9 cellular contexts compared by ENCODE assay signal in the genomic region with DNA sequence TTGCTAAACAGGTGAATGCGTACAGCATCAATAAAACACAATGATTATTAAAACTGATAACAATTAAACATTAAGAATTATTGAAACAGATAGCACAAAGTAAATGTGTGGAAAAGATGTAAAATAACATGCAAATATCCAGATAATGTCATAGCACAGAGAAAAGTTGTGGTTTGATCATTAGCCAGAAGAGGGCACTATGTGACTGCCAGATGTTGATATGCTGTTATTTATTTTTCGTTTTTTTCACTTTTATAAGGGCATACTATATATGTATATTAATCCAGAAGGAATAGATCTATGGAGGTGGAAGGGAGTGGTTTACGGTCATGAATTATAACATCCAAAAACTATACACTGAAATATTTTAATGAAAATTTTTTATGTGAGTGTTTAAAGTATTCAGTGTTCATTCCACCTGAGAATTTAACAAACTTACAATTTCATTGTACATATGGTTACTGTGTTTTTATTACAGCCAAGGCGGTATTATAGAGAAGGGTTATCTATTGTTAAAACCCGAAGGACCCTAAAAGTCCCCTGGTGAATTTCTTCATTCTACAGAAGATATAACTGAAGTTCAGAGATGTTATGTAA.
A peak's percentile ranks its signal among the peaks of the same experiment; 100 is the strongest.
DNase-seq lines count a peak whose midpoint lies in the region; ATAC-seq, FAIRE-seq and TF ChIP-seq lines count a peak whose summit lies in the region.
"Had no signal": no experiment of that assay in that cellular context is flagged by ENCODE, and none has a peak within 500 bp of the region (broad histone marks: within the 10 kb centered on the region; RNA-seq: fewer than 3 reads in every experiment).

No MANE protein-coding gene starts in this region.

- no peaks in the 10 kb centered on the region for H3K27me3 ChIP-seq in HepG2 (ENCODE audit: control insufficient read depth in 1 of 2, insufficient read depth in 2 of 2, low read length in 2 of 2)

- peak; percentile 35; the same call in 2 of the 3 replicates for ATAC-seq in HepG2
- ATAC-seq in HG02759 (IDR thresholded peaks at IDR 0.05; ENCODE audit: unreplicated experiment): no peak

- H3K4me3 ChIP-seq in HepG2 (replicated peaks in 1 of 3; ENCODE audit: insufficient read depth in 1 of 3, low read depth in 2 of 3, low read length in 3 of 3): no peak overlapping the region

- H3K4me1 ChIP-seq in HepG2 (ENCODE audit: insufficient read depth, low read length): no peaks in the 10 kb centered on the region

- in situ Hi-C loops in HepG2 (cut with HindIII; ENCODE audit: extremely low pct_ligation_motif_present, low pct_unique_long_range_greater_than_20kb): loop anchor here (5.0 to 10.0 kb wide), 2 partner anchors 306 to 418 kb away; no protein-coding TSS in a partner anchor

- H4K20me1 ChIP-seq in HepG2 (ENCODE audit: insufficient read depth, low read length): no peaks in the 10 kb centered on the region

- CTCF ChIA-PET in HepG2 (lab: Yijun Ruan, JAX; ENCODE audit: low intra/inter-chr PET ratio, low total read pairs): interaction anchor here (2.2 to 2.3 kb wide), 2 partner anchors 272 to 308 kb away, joined by 22 to 31 read pairs; no protein-coding TSS in a partner anchor

- FAIRE-seq in HepG2 (lab: Jason Lieb, UNC): peak; percentile 40

- H3K36me3 ChIP-seq in HepG2 (replicated peaks in 1 of 2; ENCODE audit: control insufficient read depth in 1 of 2, insufficient read depth in 2 of 2, low read length in 2 of 2): no peaks in the 10 kb centered on the region

- intact Hi-C loops in HepG2 (cut with micrococcal nuclease; ENCODE audit: unreplicated experiment): loop anchor here (1.0 to 10.0 kb wide), 4 partner anchors 273 to 992 kb away; no protein-coding TSS in a partner anchor

- no peak for TF ChIP-seq RAD21 in HepG2 (CRISPR knock-in tag; IDR thresholded peaks at IDR 0.05)

- WGBS in HepG2 (ENCODE audit: low lambda C conversion rate): 8% methylated on average over 5 of the region's 5 CpGs

- no peak overlapping the region for H3K4me2 ChIP-seq in HepG2 (ENCODE audit: low read depth, low read length)

- POLR2A ChIA-PET in HepG2 (lab: Yijun Ruan, JAX): no interaction called here

- DNase-seq in EL (peak; percentile 28), LHCN-M2 (ENCODE audit: low read depth) (peak; percentile 34), astrocyte of the hippocampus (ENCODE audit: low read depth, low spot score) (peak; percentile 61), HepG2 (ENCODE audit: low spot score) (peak; percentile 5), DMS79 treated with DMSO at 0.1 percent for 48 hours (lab: John Stamatoyannopoulos, UW) (no peak)
- DNase-seq in central memory CD4-positive, alpha-beta T cell: no peak

- BruUV-seq in HepG2 (replicated peaks; lab: Mats Ljungman, UMichigan): no TSS peak

- TF ChIP-seq POLR2A in HepG2 (IDR thresholded peaks at IDR 0.05; ENCODE audit: insufficient read depth in 1 of 2, low read depth in 2 of 2, low read length in 2 of 2): no peak

- TF ChIP-seq CTCF in 22Rv1 (IDR thresholded peaks at IDR 0.05) (peak; percentile 81), HepG2 (CRISPR knock-in tag; IDR thresholded peaks at IDR 0.05) (peak; percentile 66)

- TF ChIP-seq EP300 in HepG2 (IDR thresholded peaks at IDR 0.05; ENCODE audit: low read depth in 2 of 2, low read length in 2 of 2) (no peak), HepG2 (CRISPR knock-in tag; IDR thresholded peaks at IDR 0.05; ENCODE audit: borderline replicate concordance) (no peak)

- H3K9me3 ChIP-seq in HepG2 (ENCODE audit: low read length): no peaks in the 10 kb centered on the region

- H3K27ac ChIP-seq in 22Rv1 (no peak overlapping the region), HepG2 (ENCODE audit: extremely low read length, insufficient read depth, low read length) (no peak overlapping the region)
- H3K27ac ChIP-seq: epithelial cell of prostate had no signal

- no peak overlapping the region for H2AFZ ChIP-seq in HepG2 (ENCODE audit: low read length)

- no peak overlapping the region for H3K9ac ChIP-seq in HepG2 (ENCODE audit: insufficient read depth, low read depth, low read length)

- no peaks in the 10 kb centered on the region for H3K79me2 ChIP-seq in HepG2 (ENCODE audit: insufficient read depth, low read length)

TF ChIP-seq in HepG2, 621 proteins besides CTCF, POLR2A, EP300 and RAD21:
- TF ChIP-seq ZBTB26 (CRISPR knock-in tag; IDR thresholded peaks at IDR 0.05; ENCODE audit: borderline replicate concordance) (no peak), ZC3H13 (CRISPR knock-in tag; IDR thresholded peaks at IDR 0.05) (no peak), ZNF678 (CRISPR knock-in tag; IDR thresholded peaks at IDR 0.05) (no peak), ZNF563 (CRISPR knock-in tag; IDR thresholded peaks at IDR 0.05) (no peak), NR0B2 (CRISPR knock-in tag; IDR thresholded peaks at IDR 0.05) (no peak), SMC3 (IDR thresholded peaks at IDR 0.05; ENCODE audit: low read length) (peak; percentile 67), STAG1 (CRISPR knock-in tag; IDR thresholded peaks at IDR 0.05) (peak; percentile 75), ZNF362 (CRISPR knock-in tag; IDR thresholded peaks at IDR 0.05; ENCODE audit: borderline replicate concordance) (0 out of 2 replicates have a peak, but pooled peaks have one; percentile 25), MTA1 (CRISPR knock-in tag; IDR thresholded peaks at IDR 0.05; ENCODE audit: borderline replicate concordance) (no peak), KAT7 (CRISPR knock-in tag; IDR thresholded peaks at IDR 0.05; ENCODE audit: borderline replicate concordance) (no peak)
- TF ChIP-seq, protein P1, sequence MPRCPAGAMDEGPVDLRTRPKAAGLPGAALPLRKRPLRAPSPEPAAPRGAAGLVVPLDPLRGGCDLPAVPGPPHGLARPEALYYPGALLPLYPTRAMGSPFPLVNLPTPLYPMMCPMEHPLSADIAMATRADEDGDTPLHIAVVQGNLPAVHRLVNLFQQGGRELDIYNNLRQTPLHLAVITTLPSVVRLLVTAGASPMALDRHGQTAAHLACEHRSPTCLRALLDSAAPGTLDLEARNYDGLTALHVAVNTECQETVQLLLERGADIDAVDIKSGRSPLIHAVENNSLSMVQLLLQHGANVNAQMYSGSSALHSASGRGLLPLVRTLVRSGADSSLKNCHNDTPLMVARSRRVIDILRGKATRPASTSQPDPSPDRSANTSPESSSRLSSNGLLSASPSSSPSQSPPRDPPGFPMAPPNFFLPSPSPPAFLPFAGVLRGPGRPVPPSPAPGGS (CRISPR knock-in tag; IDR thresholded peaks at IDR 0.05): no peak
- TF ChIP-seq, protein P2, sequence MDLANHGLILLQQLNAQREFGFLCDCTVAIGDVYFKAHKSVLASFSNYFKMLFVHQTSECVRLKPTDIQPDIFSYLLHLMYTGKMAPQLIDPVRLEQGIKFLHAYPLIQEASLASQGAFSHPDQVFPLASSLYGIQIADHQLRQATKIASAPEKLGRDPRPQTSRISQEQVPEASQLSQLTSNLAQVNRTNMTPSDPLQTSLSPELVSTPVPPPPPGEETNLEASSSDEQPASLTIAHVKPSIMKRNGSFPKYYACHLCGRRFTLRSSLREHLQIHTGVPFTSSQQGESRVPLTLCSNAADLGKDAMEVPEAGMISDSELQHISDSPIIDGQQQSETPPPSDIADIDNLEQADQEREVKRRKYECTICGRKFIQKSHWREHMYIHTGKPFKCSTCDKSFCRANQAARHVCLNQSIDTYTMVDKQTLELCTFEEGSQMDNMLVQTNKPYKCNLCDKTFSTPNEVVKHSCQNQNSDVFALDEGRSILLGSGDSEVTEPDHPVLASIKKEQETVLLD (CRISPR knock-in tag; IDR thresholded peaks at IDR 0.05; ENCODE audit: low read depth): no peak

Comparison
In these comparisons a context has a peak if more than half of its experiments do, and no peak if none do; other contexts are left out.
1. DNase-seq: peak in EL (single experiment), LHCN-M2 (single experiment), astrocyte of the hippocampus (single experiment) and HepG2 (single experiment); none in DMS79 treated with DMSO at 0.1 percent for 48 hours (single experiment) and central memory CD4-positive, alpha-beta T cell (single experiment).